Comparison of ENCODE assay signal across 9 cellular contexts in genomic region chr2:222360997-222361396, GRCh38.
"Had no signal": no experiment of that assay in that cellular context is flagged by ENCODE, and none has a peak within 500 bp of the region (broad histone marks: within the 10 kb centered on the region; RNA-seq: fewer than 3 reads in every experiment).

No MANE protein-coding gene starts in this region.

- ATAC-seq: HCT116, K562 had no signal

- H3K4me1 ChIP-seq: HAP-1 had no signal

- DNase-seq: GM23248, GOT3, H7, HFFc6, IMR-90, KG1 had no signal

- H3K4me3 ChIP-seq: GM23248, HAP-1, K562 had no signal

- H3K9me3 ChIP-seq: HAP-1 had no signal

- H3K36me3 ChIP-seq: HAP-1 had no signal
